8 cellular contexts compared by ENCODE assay signal in the genomic region with DNA sequence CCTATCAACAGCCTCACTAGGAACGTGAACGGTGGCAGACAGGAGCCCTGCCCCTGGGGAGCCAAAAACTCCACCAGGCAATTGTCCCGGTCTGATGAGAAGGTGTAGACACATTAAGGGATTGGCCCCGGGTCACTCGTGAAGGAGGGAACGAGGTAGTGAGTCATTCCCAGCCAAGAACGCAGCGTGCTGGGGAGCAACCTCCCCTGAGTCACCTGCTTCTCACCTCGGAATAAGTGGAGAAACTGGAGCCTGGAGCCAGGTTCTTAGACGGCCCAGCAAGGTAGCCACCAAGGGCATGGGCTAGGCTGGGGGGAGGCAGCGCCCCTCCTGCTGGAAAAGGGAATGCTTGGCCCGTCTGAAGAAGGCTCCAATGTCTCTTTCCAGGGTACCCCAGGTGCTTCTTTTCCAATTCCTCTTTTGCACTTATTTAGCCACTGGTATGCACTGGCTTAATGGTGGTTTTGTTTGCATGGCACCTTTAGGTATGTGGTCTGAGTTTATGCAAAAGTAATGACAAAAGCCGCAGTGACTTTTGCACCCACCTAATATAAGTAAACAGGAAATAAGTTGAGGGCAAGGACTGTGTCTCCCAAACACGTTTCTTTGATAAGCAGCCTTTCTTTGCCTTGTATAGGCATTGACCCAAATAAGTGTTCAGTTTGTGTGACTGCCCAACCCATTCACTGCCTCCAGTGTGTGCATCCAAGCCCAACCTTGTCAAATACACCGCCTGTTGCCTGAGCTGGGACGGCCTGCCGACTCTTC. TPM values are rescaled to one million over a fixed set of nuclear protein-coding genes. Genes with fewer than 3 reads are reported as not detected.
A peak's percentile ranks its signal among the peaks of the same experiment; 100 is the strongest.
DNase-seq lines count a peak whose midpoint lies in the region; ATAC-seq, FAIRE-seq and TF ChIP-seq lines count a peak whose summit lies in the region.

No MANE protein-coding gene starts in this region.

- H3K27ac Mint-ChIP-seq in stimulated activated memory B cell treated with anti-CD40 and anti-IgM and Interleukin-4, amounts not matched to agents 10 μg/mL and 1 μg/mL and 100 μg/mL, for 72 hours, result peak overlapping the region; percentile 22

- peak overlapping the region; percentile 83 for H3K4me3 Mint-ChIP-seq in stimulated activated memory B cell treated with anti-CD40 and anti-IgM and Interleukin-4, amounts not matched to agents 10 μg/mL and 1 μg/mL and 100 μg/mL, for 72 hours

- H3K27ac ChIP-seq in OCI-LY3 (ENCODE audit: low read length) (no peak overlapping the region), kidney (ENCODE audit: low read depth in 2 of 2, low read length in 2 of 2) (peak overlapping the region in 1 of 2 donors; percentile 60)

- no peak for TF ChIP-seq CTCF in OCI-LY3 (IDR thresholded peaks at IDR 0.05; ENCODE audit: low read depth, low read length)
- no peak for TF ChIP-seq CTCF in kidney (IDR thresholded peaks at IDR 0.05; ENCODE audit: borderline replicate concordance, extremely low read depth, insufficient read depth)

- H3K9me3 ChIP-seq in OCI-LY3 (ENCODE audit: insufficient read depth, low read length) (no peaks in the 10 kb centered on the region), kidney (ENCODE audit: control insufficient read depth in 1 of 2, low read length in 2 of 2) (no peaks in the 10 kb centered on the region)

- H4K20me1 ChIP-seq in OCI-LY3 (ENCODE audit: insufficient read depth, low read length), result peaks cover 11% of the 10 kb centered on the region; the same call in 1 of the 2 replicates

- 0 out of 2 replicates have a peak overlapping the region, but pooled peaks have one; percentile 3 for H2AFZ ChIP-seq in OCI-LY3 (ENCODE audit: low read depth, low read length)

- peaks cover 20% of the 10 kb centered on the region for H3K27me3 Mint-ChIP-seq in stimulated activated memory B cell treated with anti-CD40 and anti-IgM and Interleukin-4, amounts not matched to agents 10 μg/mL and 1 μg/mL and 100 μg/mL, for 72 hours

- peak; percentile 49 for ATAC-seq in HG02571 (IDR thresholded peaks at IDR 0.05; ENCODE audit: unreplicated experiment)
- ATAC-seq in stimulated activated memory B cell treated with anti-CD40 and anti-IgM and Interleukin-4, amounts not matched to agents 10 μg/mL and 1 μg/mL and 100 μg/mL, for 72 hours, result peak; percentile 77
- no peak for ATAC-seq in GM18519 (IDR thresholded peaks at IDR 0.05; ENCODE audit: low FRiP score, unreplicated experiment)

- H3K27me3 ChIP-seq in OCI-LY3 (ENCODE audit: low read depth, low read length), result no peaks in the 10 kb centered on the region

- peaks cover 32% of the 10 kb centered on the region for H3K4me1 Mint-ChIP-seq in stimulated activated memory B cell treated with anti-CD40 and anti-IgM and Interleukin-4, amounts not matched to agents 10 μg/mL and 1 μg/mL and 100 μg/mL, for 72 hours

- peaks cover 18% of the 10 kb centered on the region for H3K4me1 ChIP-seq in OCI-LY3 (ENCODE audit: low read length)
- peaks cover 6 to 10% of the 10 kb centered on the region in 2 donors for H3K4me1 ChIP-seq in kidney (ENCODE audit: control insufficient read depth in 1 of 2, insufficient read depth in 1 of 2, low read depth in 1 of 2, low read length in 2 of 2)

- H3K4me3 ChIP-seq in OCI-LY3 (ENCODE audit: low read length) (peak overlapping the region; percentile 95), kidney (ENCODE audit: low read length in 2 of 2) (peak overlapping the region; percentile 28 to 82)

- H3K36me3 ChIP-seq in OCI-LY3 (replicated peaks; ENCODE audit: low read depth, low read length) (peaks cover under 1% of the 10 kb centered on the region), kidney (ENCODE audit: control insufficient read depth in 1 of 2, insufficient read depth in 2 of 2, low read length in 2 of 2) (no peaks in the 10 kb centered on the region)

- H3K4me2 ChIP-seq in OCI-LY3 (ENCODE audit: low read length), result peak overlapping the region; percentile 82

- H3K9ac ChIP-seq in OCI-LY3 (ENCODE audit: low read length) (no peak overlapping the region), kidney (ENCODE audit: low read length in 2 of 2) (peak overlapping the region in 1 of 2 donors; percentile 19)

- intact Hi-C loops in kidney (cut with DNase I), result no loop called here

- peaks cover 3% of the 10 kb centered on the region for H3K36me3 Mint-ChIP-seq in stimulated activated memory B cell treated with anti-CD40 and anti-IgM and Interleukin-4, amounts not matched to agents 10 μg/mL and 1 μg/mL and 100 μg/mL, for 72 hours

- no peak for FAIRE-seq in kidney (lab: Jason Lieb, UNC)

- peaks cover 28% of the 10 kb centered on the region for H3K79me2 ChIP-seq in OCI-LY3 (ENCODE audit: low read length)

- DNase-seq in NCI-H1417 (lab: John Stamatoyannopoulos, UW), result peak in 2 of 3 experiments; percentile 35 to 52
- no peak for DNase-seq in NCI-H1417 treated with DMSO at 0.1 percent for 48 hours (lab: John Stamatoyannopoulos, UW)
- DNase-seq in amniotic epithelial cell (ENCODE audit: low read depth), result peak; percentile 74
- DNase-seq in kidney, result peak; percentile 88

- no peaks in the 10 kb centered on the region for H3K9me3 Mint-ChIP-seq in stimulated activated memory B cell treated with anti-CD40 and anti-IgM and Interleukin-4, amounts not matched to agents 10 μg/mL and 1 μg/mL and 100 μg/mL, for 72 hours

RNA-seq across cellular contexts. Expression of gene HELZ, which starts 1.8 kb away (rescaled TPM):
- total RNA-seq in kidney, result 58.8 TPM
- 2.8 TPM for polyA plus RNA-seq in kidney (ENCODE audit: insufficient read depth, low read depth, low replicate concordance)
